Comparison of ENCODE assay signal across 8 cellular contexts in the genomic region with DNA sequence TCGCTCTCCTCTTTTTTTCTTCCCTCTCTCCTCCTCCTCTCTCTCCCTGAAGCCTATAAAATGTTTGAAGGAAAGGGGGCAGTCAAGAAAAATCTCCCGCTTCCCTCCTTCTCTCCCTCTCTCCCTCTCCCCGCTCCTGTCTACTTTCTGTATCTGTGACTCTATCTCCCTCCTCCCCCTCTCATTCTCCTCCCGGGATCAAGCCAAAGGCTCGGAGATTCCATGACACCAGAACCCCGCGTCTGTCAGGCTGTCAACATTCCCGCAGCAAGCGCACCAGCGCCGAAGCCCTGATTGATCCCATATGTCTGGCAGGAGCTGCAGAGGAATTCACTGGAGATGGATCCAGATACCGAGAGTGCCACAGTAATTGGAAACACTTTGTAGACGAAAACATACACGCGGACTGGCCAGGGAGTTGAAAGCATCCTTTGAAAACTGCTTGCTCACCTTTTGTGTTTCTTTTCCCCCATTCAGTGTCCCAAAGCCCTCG. TPM values are rescaled to one million over a fixed set of nuclear protein-coding genes. Genes with fewer than 3 reads are reported as not detected.
A peak's percentile ranks its signal among the peaks of the same experiment; 100 is the strongest.
DNase-seq lines count a peak whose midpoint lies in the region; ATAC-seq and TF ChIP-seq lines count a peak whose summit lies in the region.

No MANE protein-coding gene starts in this region.

- H2AFZ ChIP-seq in PC-9: peak overlapping the region; percentile 96
- H2AFZ ChIP-seq in neural progenitor cell (replicated peaks): peak overlapping the region; percentile 90

- peak overlapping the region; percentile 91 for H3K4me3 Mint-ChIP-seq in neural progenitor cell
- no peak overlapping the region for H3K4me3 Mint-ChIP-seq in activated T-cell treated with anti-CD3 and anti-CD28 coated beads, Interleukin-2, amount 50 U/mL, for 4 hours

- H3K9ac ChIP-seq in neural progenitor cell: no peak overlapping the region

- peaks cover 15% of the 10 kb centered on the region for H3K27me3 Mint-ChIP-seq in neural progenitor cell (ENCODE audit: insufficient read depth, low read depth)
- peaks cover 35% of the 10 kb centered on the region for H3K27me3 Mint-ChIP-seq in activated T-cell treated with anti-CD3 and anti-CD28 coated beads, Interleukin-2, amount 50 U/mL, for 4 hours (ENCODE audit: low read depth)

- BruUV-seq in PC-9 (replicated peaks; lab: Mats Ljungman, UMichigan): TSS peak; percentile 79

- H3K79me2 ChIP-seq in PC-9 (ENCODE audit: low read depth) (peaks cover 31% of the 10 kb centered on the region), neural progenitor cell (ENCODE audit: low read depth) (no peaks in the 10 kb centered on the region)

- H3F3A ChIP-seq in PC-9 (ENCODE audit: insufficient read depth, low read depth): peaks cover 25% of the 10 kb centered on the region
- no peaks in the 10 kb centered on the region for H3F3A ChIP-seq in neural progenitor cell (ENCODE audit: low read depth)

- intact Hi-C loops in PC-9 (cut with micrococcal nuclease; ENCODE audit: unreplicated experiment): loop anchor here (2.0 to 10.0 kb wide), 2 partner anchors 43 to 225 kb away; no protein-coding TSS in a partner anchor

- no peaks in the 10 kb centered on the region for H3K9me2 ChIP-seq in PC-9 (ENCODE audit: insufficient read depth)

- H3K36me3 Mint-ChIP-seq in neural progenitor cell: no peaks in the 10 kb centered on the region
- no peaks in the 10 kb centered on the region for H3K36me3 Mint-ChIP-seq in activated T-cell treated with anti-CD3 and anti-CD28 coated beads, Interleukin-2, amount 50 U/mL, for 4 hours (ENCODE audit: insufficient read depth)

- H3K4me1 ChIP-seq in PC-9 (replicated peaks; ENCODE audit: insufficient read depth): peaks cover 62% of the 10 kb centered on the region
- peaks cover 7% of the 10 kb centered on the region for H3K4me1 ChIP-seq in neural progenitor cell

- H3K4me1 Mint-ChIP-seq in neural progenitor cell: peaks cover 18% of the 10 kb centered on the region
- H3K4me1 Mint-ChIP-seq in activated T-cell treated with anti-CD3 and anti-CD28 coated beads, Interleukin-2, amount 50 U/mL, for 4 hours (ENCODE audit: low read depth): no peaks in the 10 kb centered on the region

- H3K27ac Mint-ChIP-seq in neural progenitor cell: no peak overlapping the region

- no peak for ATAC-seq in activated T-cell treated with anti-CD3 and anti-CD28 coated beads, Interleukin-2, amount 50 U/mL, for 4 hours

- no peak; the same call in 1 of the 2 replicates for TF ChIP-seq CTCF in AG09319 (IDR thresholded peaks at IDR 0.05; ENCODE audit: low read depth, low read length)
- no peak for TF ChIP-seq CTCF in PC-9 (conservative IDR thresholded peaks at IDR 0.05)
- no peak for TF ChIP-seq CTCF in neural progenitor cell (IDR thresholded peaks at IDR 0.05)
- no peak for TF ChIP-seq CTCF in GM10266 (IDR thresholded peaks at IDR 0.05; ENCODE audit: control insufficient read depth, insufficient read depth, low read depth, missing control alignments)

- H3K4me2 ChIP-seq in PC-9 (peak overlapping the region; percentile 89), neural progenitor cell (peak overlapping the region; percentile 89)

- H3K9me3 ChIP-seq in PC-9 (ENCODE audit: insufficient read depth, low read depth) (no peaks in the 10 kb centered on the region), neural progenitor cell (ENCODE audit: low read depth) (no peaks in the 10 kb centered on the region)

- H3K9me3 Mint-ChIP-seq in neural progenitor cell: peaks cover 4% of the 10 kb centered on the region
- no peaks in the 10 kb centered on the region for H3K9me3 Mint-ChIP-seq in activated T-cell treated with anti-CD3 and anti-CD28 coated beads, Interleukin-2, amount 50 U/mL, for 4 hours

- H3K27ac ChIP-seq in PC-9 (peak overlapping the region; percentile 99), neural progenitor cell (no peak overlapping the region)

- H3K4me3 ChIP-seq in PC-9 (peak overlapping the region; percentile 65), neural progenitor cell (peak overlapping the region; percentile 61)

- H3K36me3 ChIP-seq in PC-9 (ENCODE audit: low read depth) (no peaks in the 10 kb centered on the region), neural progenitor cell (no peaks in the 10 kb centered on the region)

- H4K20me1 ChIP-seq in PC-9 (ENCODE audit: insufficient read depth): no peaks in the 10 kb centered on the region
- peaks cover 2% of the 10 kb centered on the region for H4K20me1 ChIP-seq in neural progenitor cell (ENCODE audit: low read depth)

- CTCF ChIA-PET in PC-9 (lab: Charles Lee): no interaction called here

- POLR2A ChIA-PET in PC-9 (lab: Charles Lee; ENCODE audit: unreplicated experiment): interaction anchor here (0.7 kb wide), 1 partner anchor 822 kb away, joined by 3 read pairs; no protein-coding TSS in a partner anchor

- DNase-seq in AG09319 (ENCODE audit: extremely low read depth, low read depth) (peak; percentile 90), PC-9 (no peak), fibroblast of peridontal ligament (ENCODE audit: extremely low read depth) (peak; percentile 97), neural progenitor cell (ENCODE audit: low spot score) (peak; percentile 69), GM10266 (ENCODE audit: extremely low spot score) (no peak), activated gamma-delta T cell treated with Interleukin-2 at 50 U/mL for 16 hours (no peak)
- DNase-seq in stimulated activated naive CD4-positive, alpha-beta T cell treated with Interleukin-2 at 50 U/mL for 16 hours (lab: John Stamatoyannopoulos, UW): no peak
- no peak for DNase-seq in activated T-cell treated with anti-CD3 and anti-CD28 coated beads, Interleukin-2, amount 50 U/mL, for 4 hours

- no peaks in the 10 kb centered on the region for H3K27me3 ChIP-seq in PC-9 (ENCODE audit: insufficient read depth, low read depth)
- H3K27me3 ChIP-seq in neural progenitor cell: peaks cover 53% of the 10 kb centered on the region

RNA-seq across cellular contexts. Expression of gene SVEP1, which starts 0.3 kb away (rescaled TPM):
- 2.9 and 3.3 TPM in 2 replicates for total RNA-seq in PC-9 (2021)
- 0.56 and 0.74 TPM in 2 replicates for total RNA-seq in neural progenitor cell (ENCODE audit: low replicate concordance)
- total RNA-seq in activated T-cell treated with anti-CD3 and anti-CD28 coated beads, Interleukin-2, amount 50 U/mL, for 4 hours: under 1 TPM; 0.03 to 0.05 (median 0.05) TPM

Comparison
In these comparisons a context has a peak if more than half of its experiments do, and no peak if none do; other contexts are left out.
1. DNase-seq: peak in AG09319 (single experiment), fibroblast of peridontal ligament (single experiment) and neural progenitor cell (single experiment); none in PC-9 (0 of 2), stimulated activated naive CD4-positive, alpha-beta T cell treated with Interleukin-2 at 50 U/mL for 16 hours (single experiment), GM10266 (single experiment), activated gamma-delta T cell treated with Interleukin-2 at 50 U/mL for 16 hours (single experiment) and activated T-cell treated with anti-CD3 and anti-CD28 coated beads, Interleukin-2, amount 50 U/mL, for 4 hours (single experiment).